ENCODE assay signal across 21 cellular contexts in genomic region chr1:218967836-218968235, GRCh38.
DNase-seq lines count a peak whose midpoint lies in the region; ATAC-seq and TF ChIP-seq lines count a peak whose summit lies in the region.
"Had no signal": no experiment of that assay in that cellular context is flagged by ENCODE, and none has a peak within 500 bp of the region (broad histone marks: within the 10 kb centered on the region; RNA-seq: fewer than 3 reads in every experiment).

No MANE protein-coding gene starts in this region.

- TF ChIP-seq CTCF in Loucy (conservative IDR thresholded peaks at IDR 0.05; ENCODE audit: low read length) (no peak), epithelial cell of esophagus (IDR thresholded peaks at IDR 0.05; ENCODE audit: insufficient read depth, low read depth, low read length, missing control alignments) (no peak), mesothelial cell of epicardium (IDR thresholded peaks at IDR 0.05; ENCODE audit: unreplicated experiment) (no peak)

- no peaks in the 10 kb centered on the region for H3K9me2 ChIP-seq in Loucy (replicated peaks; ENCODE audit: low read depth, low read length)

- no peaks in the 10 kb centered on the region for H3F3A ChIP-seq in Loucy (ENCODE audit: low read depth)

- no peak for ATAC-seq in GM18861 (IDR thresholded peaks at IDR 0.05; ENCODE audit: unreplicated experiment)
- ATAC-seq: GM12878, left ventricle myocardium superior, SK-N-SH treated with all-trans-retinoic acid at 6 μM for 48 hours had no signal

- peaks cover 3% of the 10 kb centered on the region for H3K36me3 Mint-ChIP-seq in mesothelial cell of epicardium

- H3K79me2 ChIP-seq in Loucy (ENCODE audit: insufficient read depth, low read length) = no peaks in the 10 kb centered on the region

- H3K4me3 ChIP-seq in Loucy (ENCODE audit: low read length, poor library complexity, severe bottlenecking) (no peak overlapping the region), epithelial cell of esophagus (ENCODE audit: low read length) (no peak overlapping the region)
- H3K4me3 ChIP-seq: GM12878, Peyer's patch, sigmoid colon had no signal

- H2AFZ ChIP-seq in Loucy (ENCODE audit: low read length) = no peak overlapping the region

- peaks cover 24% of the 10 kb centered on the region for H3K4me1 ChIP-seq in Loucy (ENCODE audit: insufficient read depth, low read length, poor library complexity, severe bottlenecking)
- H3K4me1 ChIP-seq: Peyer's patch, sigmoid colon had no signal

- peaks cover 8% of the 10 kb centered on the region for H3K4me1 Mint-ChIP-seq in mesothelial cell of epicardium
- H3K4me1 Mint-ChIP-seq: central memory CD8-positive, alpha-beta T cell had no signal

- DNase-seq in Daoy (ENCODE audit: low read depth) = peak; percentile 15
- DNase-seq in epithelial cell of esophagus (ENCODE audit: low read depth) = peak; percentile 30
- peak; percentile 45 for DNase-seq in myocyte (ENCODE audit: low read depth)
- DNase-seq in DMS153 (lab: John Stamatoyannopoulos, UW) = no peak
- DNase-seq in central memory CD4-positive, alpha-beta T cell = no peak
- DNase-seq in mesothelial cell of epicardium (ENCODE audit: low spot score in 2 of 2, unreplicated experiment in 2 of 2) = no peak
- DNase-seq: activated CD4-positive, CD25-positive, alpha-beta regulatory T cell treated with anti-CD3 and anti-CD28 coated beads, Interleukin-2, amount 50 U/mL, for 72 hours; left ventricle myocardium superior; NCI-H146; NCI-H2227 treated with DMSO at 0.1 percent for 48 hours; Peyer's patch; sigmoid colon; stimulated activated CD4-positive, alpha-beta T cell treated with anti-CD3 and anti-CD28 coated beads, Interleukin-1b, Interleukin-23, amount 100 ng/mL, for 48 hours; trophoblast cell had no signal

- H3K9me3 Mint-ChIP-seq in mesothelial cell of epicardium = peaks cover 12% of the 10 kb centered on the region
- H3K9me3 Mint-ChIP-seq: activated T-helper 1 cell treated with anti-CD3 and anti-CD28 coated beads, Interleukin-12 subunit alpha, Interleukin-12 subunit beta, Interleukin-2, Interleukin-4 antibody, amounts not matched to agents 30 ng/mL and 10 ng/mL and 1 ng/mL, durations not matched to agents 14 hours and 24 hours and 36 hours had no signal

- no peak overlapping the region for H3K27ac Mint-ChIP-seq in mesothelial cell of epicardium
- H3K27ac Mint-ChIP-seq: activated T-helper 1 cell treated with anti-CD3 and anti-CD28 coated beads, Interleukin-12 subunit alpha, Interleukin-12 subunit beta, Interleukin-2, Interleukin-4 antibody, amounts not matched to agents 30 ng/mL and 10 ng/mL and 1 ng/mL, durations not matched to agents 14 hours and 24 hours and 36 hours; stimulated activated naive CD8-positive, alpha-beta T cell treated with anti-CD3 and anti-CD28 coated beads, Interleukin-15, Interleukin-2, amounts not matched to agents 100 ng/mL and 50 ng/mL, for 24 hours had no signal

- H3K9ac ChIP-seq in Loucy (ENCODE audit: low read depth, low read length, poor library complexity, severe bottlenecking) = no peak overlapping the region

- H3K4me2 ChIP-seq in Loucy (ENCODE audit: low read depth, low read length, poor library complexity, severe bottlenecking) = peak overlapping the region; percentile 52

- no peaks in the 10 kb centered on the region for H4K20me1 ChIP-seq in Loucy (ENCODE audit: insufficient read depth, low read length, poor library complexity, severe bottlenecking)

- no peaks in the 10 kb centered on the region for H3K36me3 ChIP-seq in Loucy (ENCODE audit: insufficient read depth, low read length)
- H3K36me3 ChIP-seq: Peyer's patch, sigmoid colon had no signal

- H3K4me3 Mint-ChIP-seq in mesothelial cell of epicardium = no peak overlapping the region
- H3K4me3 Mint-ChIP-seq: activated T-helper 1 cell treated with anti-CD3 and anti-CD28 coated beads, Interleukin-12 subunit alpha, Interleukin-12 subunit beta, Interleukin-2, Interleukin-4 antibody, amounts not matched to agents 30 ng/mL and 10 ng/mL and 1 ng/mL, durations not matched to agents 14 hours and 24 hours and 36 hours; central memory CD8-positive, alpha-beta T cell; stimulated activated naive CD8-positive, alpha-beta T cell treated with anti-CD3 and anti-CD28 coated beads, Interleukin-15, Interleukin-2, amounts not matched to agents 100 ng/mL and 50 ng/mL, for 24 hours had no signal

- H3K27me3 ChIP-seq in Loucy (ENCODE audit: insufficient read depth, low read length, poor library complexity, severe bottlenecking) = no peaks in the 10 kb centered on the region
- H3K27me3 ChIP-seq: Peyer's patch, sigmoid colon had no signal

- no peaks in the 10 kb centered on the region for H3K9me3 ChIP-seq in Loucy (ENCODE audit: insufficient read depth, low read depth, low read length)
- H3K9me3 ChIP-seq: Peyer's patch, sigmoid colon had no signal

- H3K27me3 Mint-ChIP-seq in mesothelial cell of epicardium (ENCODE audit: low read depth) = no peaks in the 10 kb centered on the region
- H3K27me3 Mint-ChIP-seq: central memory CD8-positive, alpha-beta T cell; stimulated activated naive CD8-positive, alpha-beta T cell treated with anti-CD3 and anti-CD28 coated beads, Interleukin-15, Interleukin-2, amounts not matched to agents 100 ng/mL and 50 ng/mL, for 24 hours had no signal

Comparison
In these comparisons a context has a peak if more than half of its experiments do, and no peak if none do; other contexts are left out.
1. DNase-seq: peak in Daoy (single experiment), epithelial cell of esophagus (single experiment) and myocyte (single experiment); none in DMS153 (single experiment), central memory CD4-positive, alpha-beta T cell (single experiment) and mesothelial cell of epicardium (0 of 2).